In the genomic region with DNA sequence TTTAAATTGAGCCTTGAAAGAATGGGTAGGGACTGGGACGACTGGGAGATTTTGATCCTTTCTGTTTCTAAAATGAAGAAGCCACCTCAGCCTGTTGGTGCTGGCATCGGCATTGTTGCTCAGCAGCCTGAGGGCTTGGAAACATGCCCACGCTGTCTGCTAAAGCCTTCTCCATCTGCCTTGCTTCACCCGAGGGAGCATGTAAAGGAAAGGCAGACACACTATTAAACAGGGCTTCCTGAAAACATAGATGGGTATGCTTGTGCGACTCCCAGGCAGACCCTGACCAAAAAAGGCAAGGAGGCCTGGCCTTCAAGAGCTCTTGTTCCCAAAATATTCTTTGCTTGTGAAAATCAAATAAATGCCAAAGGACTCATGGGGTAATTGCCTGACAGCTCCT, we compare ENCODE assay signal across 10 cellular contexts.
DNase-seq lines count a peak whose midpoint lies in the region; ATAC-seq and TF ChIP-seq lines count a peak whose summit lies in the region.
"Had no signal": no experiment of that assay in that cellular context is flagged by ENCODE, and none has a peak within 500 bp of the region (broad histone marks: within the 10 kb centered on the region; RNA-seq: fewer than 3 reads in every experiment).

No MANE protein-coding gene starts in this region.

- H3K4me3 ChIP-seq in colonic mucosa: no peak overlapping the region
- H3K4me3 ChIP-seq in mucosa of descending colon: no peak overlapping the region
- H3K4me3 ChIP-seq in endodermal cell (ENCODE audit: low read length): no peak overlapping the region

- H3K36me3 Mint-ChIP-seq in T-cell (no peaks in the 10 kb centered on the region), endodermal cell (ENCODE audit: low read depth) (no peaks in the 10 kb centered on the region), endothelial cell (ENCODE audit: low read depth, unreplicated experiment) (no peaks in the 10 kb centered on the region)
- H3K36me3 Mint-ChIP-seq: mesothelial cell of epicardium had no signal

- no peak overlapping the region for H3K27ac Mint-ChIP-seq in T-cell
- no peak overlapping the region for H3K27ac Mint-ChIP-seq in endodermal cell
- H3K27ac Mint-ChIP-seq in endothelial cell (ENCODE audit: unreplicated experiment): no peak overlapping the region
- H3K27ac Mint-ChIP-seq: mesothelial cell of epicardium had no signal

- H3K4me1 ChIP-seq in colonic mucosa (no peaks in the 10 kb centered on the region), mucosa of descending colon (ENCODE audit: low read depth) (peaks cover 4% of the 10 kb centered on the region), endodermal cell (ENCODE audit: control insufficient read depth, insufficient read depth, low read length) (no peaks in the 10 kb centered on the region)

- 83 to 93% methylated on average over 4 to 5 of the region's 5 CpGs for WGBS in endodermal cell (ENCODE audit: insufficient coverage in 1 of 2, insufficient read length in 1 of 2), 2 experiments

- no peak overlapping the region for H3K27ac ChIP-seq in colonic mucosa
- no peak overlapping the region for H3K27ac ChIP-seq in endodermal cell (ENCODE audit: low read depth, low read length)

- H3K9me3 ChIP-seq in colonic mucosa: no peaks in the 10 kb centered on the region
- no peaks in the 10 kb centered on the region for H3K9me3 ChIP-seq in mucosa of descending colon
- no peaks in the 10 kb centered on the region for H3K9me3 ChIP-seq in endodermal cell (ENCODE audit: control insufficient read depth, low read length)

- H3K27me3 Mint-ChIP-seq in T-cell (no peaks in the 10 kb centered on the region), endodermal cell (ENCODE audit: insufficient read depth) (no peaks in the 10 kb centered on the region), endothelial cell (ENCODE audit: unreplicated experiment) (no peaks in the 10 kb centered on the region)

- H3K9ac ChIP-seq in colonic mucosa (ENCODE audit: low read depth in 2 of 2, low read length in 2 of 2) (no peak overlapping the region), endodermal cell (ENCODE audit: extremely low read depth, low read length, poor library complexity, severe bottlenecking) (no peak overlapping the region)

- no peaks in the 10 kb centered on the region for H3K36me3 ChIP-seq in colonic mucosa
- H3K36me3 ChIP-seq in mucosa of descending colon (ENCODE audit: low read depth): no peaks in the 10 kb centered on the region
- H3K36me3 ChIP-seq in endodermal cell (ENCODE audit: control insufficient read depth, insufficient read depth, low read length): no peaks in the 10 kb centered on the region

- intact Hi-C loops in colonic mucosa (cut with DNase I) (no loop called here), mucosa of descending colon (cut with DNase I, micrococcal nuclease) (no loop called here)

- peak; percentile 85 for DNase-seq in Ammon's horn (ENCODE audit: low spot score)
- DNase-seq in NCI-H226: peak; percentile 73
- DNase-seq in colonic mucosa: peak; percentile 31
- peak in 2 of 3 donors; percentile 41 to 49 for DNase-seq in mucosa of descending colon
- no peak for DNase-seq in T-cell
- DNase-seq in endodermal cell: no peak
- DNase-seq in endothelial cell (ENCODE audit: low spot score): no peak
- no peak for DNase-seq in iPS-NIHi11 (ENCODE audit: low spot score)
- DNase-seq: activated naive CD4-positive, alpha-beta T cell treated with Interleukin-2 at 50 U/mL for 16 hours had no signal

- TF ChIP-seq CTCF in colonic mucosa (IDR thresholded peaks at IDR 0.05): no peak
- no peak for TF ChIP-seq CTCF in mucosa of descending colon (IDR thresholded peaks at IDR 0.05)
- no peak for TF ChIP-seq CTCF in endodermal cell (conservative IDR thresholded peaks at IDR 0.05)
- no peak for TF ChIP-seq CTCF in endothelial cell (IDR thresholded peaks at IDR 0.05; ENCODE audit: unreplicated experiment)

- CTCF ChIA-PET in T-cell (lab: Charles Lee): interaction anchor here in 1 of 2 donors (0.6 kb wide), 1 partner anchor 114 kb away, joined by 6 read pairs; no protein-coding TSS in a partner anchor

- no peaks in the 10 kb centered on the region for H3K9me3 Mint-ChIP-seq in T-cell
- no peaks in the 10 kb centered on the region for H3K9me3 Mint-ChIP-seq in endodermal cell
- no peaks in the 10 kb centered on the region for H3K9me3 Mint-ChIP-seq in endothelial cell (ENCODE audit: unreplicated experiment)
- H3K9me3 Mint-ChIP-seq: mesothelial cell of epicardium had no signal

- H3K4me1 Mint-ChIP-seq in T-cell: no peaks in the 10 kb centered on the region
- H3K4me1 Mint-ChIP-seq in endodermal cell: peaks cover 6% of the 10 kb centered on the region
- peaks cover 17% of the 10 kb centered on the region for H3K4me1 Mint-ChIP-seq in endothelial cell (ENCODE audit: unreplicated experiment)
- H3K4me1 Mint-ChIP-seq: mesothelial cell of epicardium had no signal

- ATAC-seq in mucosa of descending colon: peak; percentile 37
- no peak for ATAC-seq in T-cell (replicated peaks in 1 of 4)

- POLR2A ChIA-PET in T-cell (lab: Charles Lee): no interaction called here

- H3K27me3 ChIP-seq in colonic mucosa: no peaks in the 10 kb centered on the region
- H3K27me3 ChIP-seq in endodermal cell (ENCODE audit: control insufficient read depth, insufficient read depth, low read length, poor library complexity, severe bottlenecking): no peaks in the 10 kb centered on the region

- H3K4me3 Mint-ChIP-seq in T-cell (no peak overlapping the region), endodermal cell (no peak overlapping the region), endothelial cell (ENCODE audit: unreplicated experiment) (no peak overlapping the region)
- H3K4me3 Mint-ChIP-seq: mesothelial cell of epicardium had no signal

Comparison
In these comparisons a context has a peak if more than half of its experiments do, and no peak if none do; other contexts are left out.
1. DNase-seq: peak in Ammon's horn (single experiment), NCI-H226 (single experiment), colonic mucosa (single experiment) and mucosa of descending colon (2 of 3); none in T-cell (0 of 34), endodermal cell (single experiment), endothelial cell (single experiment) and iPS-NIHi11 (single experiment).